In genomic region chr7:95435422-95435780, GRCh38 we compare ENCODE assay signal across 7 cellular contexts. TPM values are rescaled to one million over a fixed set of nuclear protein-coding genes. Genes with fewer than 3 reads are reported as not detected.
DNase-seq lines count a peak whose midpoint lies in the region; ATAC-seq, FAIRE-seq and TF ChIP-seq lines count a peak whose summit lies in the region.

No MANE protein-coding gene starts in this region.

- FAIRE-seq in GM12892 (lab: Jason Lieb, UNC): no peak

- H3K36me3 ChIP-seq in HUES6 (ENCODE audit: control insufficient read depth, insufficient read depth, low read length): no peaks in the 10 kb centered on the region
- no peaks in the 10 kb centered on the region for H3K36me3 ChIP-seq in left lung
- H3K36me3 ChIP-seq in testis (ENCODE audit: low read depth, missing control alignments): no peaks in the 10 kb centered on the region

- H3K27me3 ChIP-seq in HUES6 (ENCODE audit: control insufficient read depth, insufficient read depth, low read length) (no peaks in the 10 kb centered on the region), left lung (no peaks in the 10 kb centered on the region), testis (no peaks in the 10 kb centered on the region)

- peak overlapping the region; percentile 94 for H3K9ac ChIP-seq in HUES6 (ENCODE audit: low read length)

- TF ChIP-seq CTCF in astrocyte of the cerebellum (IDR thresholded peaks at IDR 0.05; ENCODE audit: low read depth, low read length, missing control alignments) (no peak), left lung (IDR thresholded peaks at IDR 0.05) (no peak), testis (IDR thresholded peaks at IDR 0.05) (no peak)

- H3K4me3 ChIP-seq in HUES6 (ENCODE audit: low read depth, low read length) (peak overlapping the region; percentile 78), astrocyte of the cerebellum (ENCODE audit: low read depth, low read length) (peak overlapping the region; percentile 66), left lung (peak overlapping the region; percentile 66 to 70), testis (peak overlapping the region; percentile 69 to 73)

- WGBS in testis, 2 donors: 34 to 43% methylated on average over 9 of the region's 9 CpGs

- in situ Hi-C loops in astrocyte of the cerebellum (cut with HindIII; ENCODE audit: low sequenced_read_pairs): no loop called here

- TF ChIP-seq POLR2A in testis (IDR thresholded peaks at IDR 0.05) (no peak), GM12892 (IDR thresholded peaks at IDR 0.05; ENCODE audit: low read depth, low read length) (no peak)

- peak; percentile 1 for ATAC-seq in left lung
- no peak for ATAC-seq in GM18858 (IDR thresholded peaks at IDR 0.05; ENCODE audit: unreplicated experiment)

- intact Hi-C loops in left lung (cut with DNase I): no loop called here
- intact Hi-C loops in testis (cut with DNase I; ENCODE audit: low total_unique reads): no loop called here

- H3K9me3 ChIP-seq in HUES6 (ENCODE audit: control insufficient read depth, insufficient read depth, low read depth, low read length): no peaks in the 10 kb centered on the region
- H3K9me3 ChIP-seq in left lung: no peaks in the 10 kb centered on the region
- no peaks in the 10 kb centered on the region for H3K9me3 ChIP-seq in testis

- DNase-seq in astrocyte of the cerebellum (ENCODE audit: low read depth) (no peak), left lung (no peak), testis (no peak), HT-29 (ENCODE audit: low spot score) (no peak), GM12892 (ENCODE audit: insufficient read length) (no peak)

- H3K27ac ChIP-seq in HUES6 (ENCODE audit: low read depth, low read length) (no peak overlapping the region), left lung (peak overlapping the region; percentile 92 to 93), testis (peak overlapping the region; percentile 81 to 97)

- H3K4me1 ChIP-seq in HUES6 (ENCODE audit: control insufficient read depth, insufficient read depth, low read length) (peaks cover 6% of the 10 kb centered on the region; the same call in 1 of the 2 replicates), left lung (peaks cover 7 to 26% of the 10 kb centered on the region in 2 donors), testis (no peaks in the 10 kb centered on the region)

RNA-seq across cellular contexts. Expression of gene PON2, which starts 0.6 kb away (rescaled TPM):
- total RNA-seq in left lung (100 to 1,000 TPM; 192 to 277 TPM), testis (100 to 1,000 TPM; 108 to 138 TPM)
- 53.4 TPM for polyA plus RNA-seq in testis (ENCODE audit: insufficient read depth, low read depth, low replicate concordance)
- total RNA-seq in HT-29 (2014; rRNA removed; shearing (Covaris generic)): 46.3 and 51.1 TPM in 2 replicates
- 10.6 TPM for polyA plus RNA-seq in GM12892 (2012; ENCODE audit: missing spikeins)

RNA-seq across cellular contexts. Expression of gene PON3, which starts 39.2 kb away (rescaled TPM):
- total RNA-seq in left lung: 10 to 100 TPM; 19.7 to 49.3 TPM
- 10 to 100 TPM; 20.9 to 27.2 TPM for total RNA-seq in testis
- 53.7 TPM for polyA plus RNA-seq in testis (ENCODE audit: insufficient read depth, low read depth, low replicate concordance)
- 2.2 and 3.6 TPM in 2 replicates for total RNA-seq in HT-29 (2014; rRNA removed; shearing (Covaris generic))
- not detected for polyA plus RNA-seq in GM12892 (2012; ENCODE audit: missing spikeins)

RNA-seq across cellular contexts. Expression of gene ASB4, which starts 50.3 kb away (rescaled TPM):
- total RNA-seq in left lung: under 1 TPM; 0.10 to 0.29 TPM
- total RNA-seq in testis: 1 to 10 TPM in 1 of 2 donors, under 1 TPM in 1; 0.12 to 1.9 TPM
- polyA plus RNA-seq in testis (ENCODE audit: insufficient read depth, low read depth, low replicate concordance): 1.0 TPM
- 0.08 and 0.10 TPM in 2 replicates for total RNA-seq in HT-29 (2014; rRNA removed; shearing (Covaris generic))
- not detected for polyA plus RNA-seq in GM12892 (2012; ENCODE audit: missing spikeins)
